9 cellular contexts compared by ENCODE assay signal in genomic region chr12:6935551-6936377, GRCh38. TPM values are rescaled to one million over a fixed set of nuclear protein-coding genes. Genes with fewer than 3 reads are reported as not detected.
DNase-seq lines count a peak whose midpoint lies in the region; ATAC-seq and TF ChIP-seq lines count a peak whose summit lies in the region.
"Had no signal": no experiment of that assay in that cellular context is flagged by ENCODE, and none has a peak within 500 bp of the region (broad histone marks: within the 10 kb centered on the region; RNA-seq: fewer than 3 reads in every experiment).

No MANE protein-coding gene starts in this region.

- peaks cover 66% of the 10 kb centered on the region for H3K4me1 Mint-ChIP-seq in activated T-cell treated with anti-CD3 and anti-CD28 coated beads, Interleukin-2, amount 50 U/mL, for 24 hours (ENCODE audit: low read depth)
- peaks cover 50 to 69% (median 56%) of the 10 kb centered on the region in 3 donors for H3K4me1 Mint-ChIP-seq in T-cell
- peaks cover 87% of the 10 kb centered on the region for H3K4me1 Mint-ChIP-seq in stimulated activated naive CD8-positive, alpha-beta T cell treated with anti-CD3 and anti-CD28 coated beads, Interleukin-15, amount 100 ng/mL, for 72 hours

- no peak for DNase-seq in activated T-cell treated with anti-CD3 and anti-CD28 coated beads, Interleukin-2, amount 50 U/mL, for 24 hours
- DNase-seq in activated T-cell treated with anti-CD3 and anti-CD28 coated beads, Interleukin-2, amount 50 U/mL, for 1 hour: no peak
- no peak for DNase-seq in T-cell
- no peak for DNase-seq in esophagus squamous epithelium (lab: John Stamatoyannopoulos, UW)
- no peak for DNase-seq in stimulated activated naive CD8-positive, alpha-beta T cell treated with anti-CD3 and anti-CD28 coated beads, Interleukin-15, amount 100 ng/mL, for 72 hours
- DNase-seq in DMS79 treated with DMSO at 0.1 percent for 48 hours (lab: John Stamatoyannopoulos, UW): no peak
- DNase-seq in NCI-H1417 (lab: John Stamatoyannopoulos, UW): no peak

- POLR2A ChIA-PET in T-cell (lab: Charles Lee): interaction anchor here in 1 of 2 donors (0.7 kb wide), 1 partner anchor 12 kb away, joined by 3 read pairs; no protein-coding TSS in a partner anchor

- no peak for TF ChIP-seq POLR2A in esophagus squamous epithelium (IDR thresholded peaks at IDR 0.05)

- no peaks in the 10 kb centered on the region for H3K9me3 ChIP-seq in esophagus squamous epithelium
- H3K9me3 ChIP-seq: thoracic aorta had no signal

- H3K36me3 Mint-ChIP-seq in activated T-cell treated with anti-CD3 and anti-CD28 coated beads, Interleukin-2, amount 50 U/mL, for 24 hours (ENCODE audit: low read depth): peaks cover 78% of the 10 kb centered on the region
- peaks cover 5% of the 10 kb centered on the region for H3K36me3 Mint-ChIP-seq in T-cell

- H3K4me3 Mint-ChIP-seq in activated T-cell treated with anti-CD3 and anti-CD28 coated beads, Interleukin-2, amount 50 U/mL, for 24 hours: peak overlapping the region; percentile 90
- H3K4me3 Mint-ChIP-seq in T-cell: peak overlapping the region; percentile 76 to 84 (median 83)
- peak overlapping the region; percentile 87 to 96 for H3K4me3 Mint-ChIP-seq in stimulated activated naive CD8-positive, alpha-beta T cell treated with anti-CD3 and anti-CD28 coated beads, Interleukin-15, amount 100 ng/mL, for 72 hours

- no peaks in the 10 kb centered on the region for H3K27me3 ChIP-seq in esophagus squamous epithelium

- peak overlapping the region; percentile 98 for H3K27ac Mint-ChIP-seq in activated T-cell treated with anti-CD3 and anti-CD28 coated beads, Interleukin-2, amount 50 U/mL, for 24 hours
- peak overlapping the region; percentile 91 to 93 for H3K27ac Mint-ChIP-seq in T-cell
- H3K27ac Mint-ChIP-seq in stimulated activated naive CD8-positive, alpha-beta T cell treated with anti-CD3 and anti-CD28 coated beads, Interleukin-15, amount 100 ng/mL, for 72 hours: peak overlapping the region; percentile 97 to 98

- H3K9me3 Mint-ChIP-seq in activated T-cell treated with anti-CD3 and anti-CD28 coated beads, Interleukin-2, amount 50 U/mL, for 24 hours: no peaks in the 10 kb centered on the region
- H3K9me3 Mint-ChIP-seq in T-cell: no peaks in the 10 kb centered on the region
- H3K9me3 Mint-ChIP-seq in stimulated activated naive CD8-positive, alpha-beta T cell treated with anti-CD3 and anti-CD28 coated beads, Interleukin-15, amount 100 ng/mL, for 72 hours: no peaks in the 10 kb centered on the region

- 57 to 64% methylated on average over 13 to 16 of the region's 16 CpGs for WGBS in esophagus squamous epithelium, 2 donors

- ATAC-seq in T-cell (replicated peaks in 1 of 4): no peak
- ATAC-seq in stimulated activated naive CD8-positive, alpha-beta T cell treated with anti-CD3 and anti-CD28 coated beads, Interleukin-15, amount 100 ng/mL, for 72 hours: no peak
- ATAC-seq in GM19035 (IDR thresholded peaks at IDR 0.05; ENCODE audit: unreplicated experiment): no peak

- TF ChIP-seq CTCF in esophagus squamous epithelium (IDR thresholded peaks at IDR 0.05): no peak

- peak overlapping the region in 3 of 4 donors; percentile 93 to 96 (median 95) for H3K27ac ChIP-seq in esophagus squamous epithelium

- CTCF ChIA-PET in T-cell (lab: Charles Lee): interaction anchor here in 1 of 2 donors (0.5 to 1.0 kb wide), 4 partner anchors 11 to 177 kb away, joined by 3 to 4 read pairs (median 3); no protein-coding TSS in a partner anchor

- peaks cover 13 to 60% (median 19%) of the 10 kb centered on the region in 3 donors for H3K36me3 ChIP-seq in esophagus squamous epithelium

- no peak overlapping the region for H3K4me3 ChIP-seq in esophagus squamous epithelium
- H3K4me3 ChIP-seq: thoracic aorta had no signal

- intact Hi-C loops in esophagus squamous epithelium (cut with DNase I): no loop called here

- H3K27me3 Mint-ChIP-seq in activated T-cell treated with anti-CD3 and anti-CD28 coated beads, Interleukin-2, amount 50 U/mL, for 24 hours: no peaks in the 10 kb centered on the region
- no peaks in the 10 kb centered on the region for H3K27me3 Mint-ChIP-seq in T-cell
- H3K27me3 Mint-ChIP-seq in stimulated activated naive CD8-positive, alpha-beta T cell treated with anti-CD3 and anti-CD28 coated beads, Interleukin-15, amount 100 ng/mL, for 72 hours: no peaks in the 10 kb centered on the region

- H3K4me1 ChIP-seq in esophagus squamous epithelium: peaks cover 25 to 87% (median 40%) of the 10 kb centered on the region in 3 donors

RNA-seq across cellular contexts. Expression of gene RNU7-1, which starts 7.9 kb away (rescaled TPM):
- total RNA-seq in T-cell (not detected), esophagus squamous epithelium (not detected)
- total RNA-seq: thoracic aorta had no signal

RNA-seq across cellular contexts. Expression of gene ATN1, which starts 8.0 kb away (rescaled TPM):
- total RNA-seq in T-cell: 10 to 100 TPM; 34.7 to 44.3 (median 41.7) TPM
- 10 to 100 TPM; 12.2 to 28.8 (median 22.2) TPM for total RNA-seq in esophagus squamous epithelium

RNA-seq across cellular contexts. Expression of gene C12orf57, which starts 8.1 kb away (rescaled TPM):
- total RNA-seq in T-cell (100 to 1,000 TPM; 256 to 466 (median 412) TPM), esophagus squamous epithelium (100 to 1,000 TPM; 110 to 377 (median 156) TPM)

RNA-seq across cellular contexts. Expression of gene PTPN6, which starts 15.4 kb away (rescaled TPM):
- total RNA-seq in T-cell: 100 to 1,000 TPM; 176 to 237 (median 224) TPM
- total RNA-seq in esophagus squamous epithelium: 10 to 100 TPM; 11.0 to 29.7 (median 21.5) TPM

RNA-seq across cellular contexts. Expression of gene ENO2, which starts 21.4 kb away (rescaled TPM):
- 100 to 1,000 TPM in 4 of 5 donors, 10 to 100 TPM in 1; 87.2 to 176 (median 148) TPM for total RNA-seq in T-cell
- 1 to 10 TPM; 5.0 to 8.0 (median 5.5) TPM for total RNA-seq in esophagus squamous epithelium
